ENCODE assay signal across 11 cellular contexts in the genomic region with DNA sequence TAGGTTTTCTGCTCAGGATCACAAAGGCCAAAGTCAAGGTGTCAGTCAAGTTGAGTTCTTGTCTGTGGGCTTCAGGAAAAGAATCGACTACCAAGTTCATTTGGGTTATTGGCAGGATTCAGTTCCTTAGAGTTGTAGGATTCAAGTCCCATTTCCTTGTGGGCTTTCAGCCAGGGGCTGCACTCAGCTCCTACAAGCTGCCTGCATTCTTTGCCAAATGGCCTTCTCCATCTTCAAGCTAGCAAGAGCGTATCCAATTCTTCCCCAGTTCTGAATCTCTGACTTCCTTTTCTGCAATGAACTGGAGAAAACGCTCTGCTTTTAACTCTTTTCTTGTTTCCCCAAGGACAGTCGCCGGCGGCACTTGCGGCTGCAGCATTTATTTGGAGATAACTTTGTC.
"Had no signal": no experiment of that assay in that cellular context is flagged by ENCODE, and none has a peak within 500 bp of the region (broad histone marks: within the 10 kb centered on the region; RNA-seq: fewer than 3 reads in every experiment).

No MANE protein-coding gene starts in this region.

- H3K27me3 ChIP-seq: pancreas, tibial nerve had no signal

- DNase-seq: activated CD4-positive, alpha-beta memory T cell treated with anti-CD3 and anti-CD28 coated beads, Interleukin-2, amount 10 ng/mL, durations not matched to agents 7 days and 5 days; activated CD4-positive, alpha-beta T cell treated with anti-CD3 and anti-CD28 coated beads for 1 hour; activated gamma-delta T cell; activated T-cell treated with anti-CD3 and anti-CD28 coated beads, Interleukin-2, amount 50 U/mL, for 48 hours; immature natural killer cell; left colon; pancreas; retina; T-helper 9 cell had no signal

- H3K4me3 ChIP-seq: pancreas, skin epidermis, tibial nerve had no signal

- H3K9me3 ChIP-seq: pancreas, tibial nerve had no signal

- H3K4me1 ChIP-seq: pancreas, tibial nerve had no signal

- ATAC-seq: left colon, pancreas had no signal

- H3K36me3 ChIP-seq: pancreas, tibial nerve had no signal

- H3K27ac ChIP-seq: pancreas, skin epidermis, tibial nerve had no signal
